ENCODE assay signal across 1 cellular context in the genomic region with DNA sequence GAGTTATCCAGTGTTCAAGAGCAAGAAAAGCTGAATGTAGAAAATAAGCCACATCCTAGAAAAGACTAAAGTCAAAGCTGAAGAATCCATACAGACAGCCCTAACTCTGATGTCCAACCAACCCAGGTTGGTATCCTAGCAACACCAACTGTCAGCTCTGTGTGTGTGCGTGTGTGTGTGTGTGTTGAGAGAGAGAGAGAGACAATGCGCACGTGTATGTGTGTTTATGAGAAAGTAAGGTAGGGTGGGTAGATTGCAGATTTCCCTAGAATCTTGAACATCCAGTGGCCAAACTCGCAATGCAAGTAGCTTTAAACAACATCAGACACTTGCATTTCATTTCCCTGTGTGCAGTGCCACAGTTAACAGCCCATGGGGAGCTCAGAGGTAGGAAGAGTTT.
TF ChIP-seq lines count a peak whose summit lies in the region.

No MANE protein-coding gene starts in this region.

TF ChIP-seq in HepG2, 621 proteins besides CTCF, POLR2A, EP300 and RAD21 (continued from another document):
- no peak for TF ChIP-seq PRDM15 (CRISPR knock-in tag; IDR thresholded peaks at IDR 0.05)
- TF ChIP-seq ZNF768 (CRISPR knock-in tag; IDR thresholded peaks at IDR 0.05), result no peak
- TF ChIP-seq MTA3 (CRISPR knock-in tag; IDR thresholded peaks at IDR 0.05), result no peak
- no peak for TF ChIP-seq ZFP37 (CRISPR knock-in tag; IDR thresholded peaks at IDR 0.05; ENCODE audit: borderline replicate concordance)
- TF ChIP-seq ZSCAN31 (CRISPR knock-in tag; IDR thresholded peaks at IDR 0.05; ENCODE audit: low read depth), result no peak
- no peak for TF ChIP-seq NFE2 (CRISPR knock-in tag; IDR thresholded peaks at IDR 0.05)
- no peak for TF ChIP-seq RBM22 (optimal IDR thresholded peaks at IDR 0.05; ENCODE audit: low read length)
- no peak for TF ChIP-seq ZNF772 (CRISPR knock-in tag; IDR thresholded peaks at IDR 0.05)
- no peak for TF ChIP-seq ZNF256 (CRISPR knock-in tag; conservative IDR thresholded peaks at IDR 0.05)
- TF ChIP-seq KMT2A (CRISPR knock-in tag; IDR thresholded peaks at IDR 0.05), result no peak
- TF ChIP-seq FOXM1 (CRISPR knock-in tag; IDR thresholded peaks at IDR 0.05), result no peak
- TF ChIP-seq ZNF687 (CRISPR knock-in tag; IDR thresholded peaks at IDR 0.05), result no peak
- TF ChIP-seq HDAC6 (IDR thresholded peaks at IDR 0.05; ENCODE audit: low read depth, low read length), result no peak
- no peak for TF ChIP-seq ZMAT5 (CRISPR knock-in tag; IDR thresholded peaks at IDR 0.05; ENCODE audit: borderline replicate concordance, low read depth)
- no peak for TF ChIP-seq HNRNPUL1 (IDR thresholded peaks at IDR 0.05; ENCODE audit: low read depth, low read length)
TF ChIP-seq in HepG2: peak in this region for 0.
